ENCODE assay signal across 10 cellular contexts in the genomic region with DNA sequence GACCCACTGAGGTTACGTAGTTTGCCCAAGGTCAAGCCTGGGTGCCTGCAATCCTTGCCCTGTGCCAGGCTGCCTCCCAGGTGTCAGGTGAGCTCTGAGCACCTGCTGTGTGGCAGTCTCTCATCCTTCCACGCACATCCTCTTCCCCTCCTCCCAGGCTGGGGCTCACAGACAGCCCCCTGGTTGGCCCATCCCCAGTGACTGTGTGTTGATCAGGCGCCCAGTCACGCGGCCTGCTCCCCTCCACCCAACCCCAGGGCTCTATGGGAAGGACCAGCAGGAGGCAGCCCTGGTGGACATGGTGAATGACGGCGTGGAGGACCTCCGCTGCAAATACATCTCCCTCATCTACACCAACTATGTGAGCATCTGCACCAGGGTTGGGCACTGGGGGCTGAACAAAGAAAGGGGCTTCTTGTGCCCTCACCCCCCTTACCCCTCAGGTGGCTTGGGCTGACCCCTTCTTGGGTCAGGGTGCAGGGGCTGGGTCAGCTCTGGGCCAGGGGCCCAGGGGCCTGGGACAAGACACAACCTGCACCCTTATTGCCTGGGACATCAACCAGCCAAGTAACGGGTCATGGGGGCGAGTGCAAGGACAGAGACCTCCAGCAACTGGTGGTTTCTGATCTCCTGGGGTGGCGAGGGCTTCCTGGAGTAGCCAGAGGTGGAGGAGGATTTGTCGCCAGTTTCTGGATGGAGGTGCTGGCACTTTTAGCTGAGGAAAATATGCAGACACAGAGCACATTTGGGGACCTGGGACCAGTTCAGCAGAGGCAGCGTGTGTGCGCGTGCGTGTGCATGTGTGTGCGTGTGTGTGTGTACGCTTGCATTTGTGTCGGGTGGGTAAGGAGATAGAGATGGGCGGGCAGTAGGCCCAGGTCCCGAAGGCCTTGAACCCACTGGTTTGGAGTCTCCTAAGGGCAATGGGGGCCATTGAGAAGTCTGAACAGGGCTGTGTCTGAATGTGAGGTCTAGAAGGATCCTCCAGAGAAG. TPM values are rescaled to one million over a fixed set of nuclear protein-coding genes. Genes with fewer than 3 reads are reported as not detected.
A peak's percentile ranks its signal among the peaks of the same experiment; 100 is the strongest.
DNase-seq lines count a peak whose midpoint lies in the region; TF ChIP-seq lines count a peak whose summit lies in the region.
"Had no signal": no experiment of that assay in that cellular context is flagged by ENCODE, and none has a peak within 500 bp of the region (broad histone marks: within the 10 kb centered on the region; RNA-seq: fewer than 3 reads in every experiment).

No MANE protein-coding gene starts in this region.

- H3K9me3 Mint-ChIP-seq in CD14-positive monocyte (peaks cover 0 to 13% (median 3%) of the 10 kb centered on the region in 7 donors), neural crest cell (no peaks in the 10 kb centered on the region)

- H3K4me1 Mint-ChIP-seq in CD14-positive monocyte = peaks cover 65% of the 10 kb centered on the region
- H3K4me1 Mint-ChIP-seq in neural crest cell = peaks cover 47% of the 10 kb centered on the region

- H3K4me3 ChIP-seq in MG63 = peak overlapping the region; percentile 96
- H3K4me3 ChIP-seq in dorsolateral prefrontal cortex = peak overlapping the region in 33 of 59 donors; percentile 57 to 89 (median 81)

- H3K36me3 ChIP-seq in MG63 = peaks cover 46% of the 10 kb centered on the region

- peaks cover 4 to 6% (median 5%) of the 10 kb centered on the region in 3 donors for H3K27me3 Mint-ChIP-seq in CD14-positive monocyte (ENCODE audit: low read depth in 3 of 3)
- H3K27me3 Mint-ChIP-seq in neural crest cell (ENCODE audit: low read depth) = peaks cover 28% of the 10 kb centered on the region

- no peak for DNase-seq in CD14-positive monocyte (ENCODE audit: low spot score)
- DNase-seq in MG63 = no peak
- no peak for DNase-seq in dorsolateral prefrontal cortex
- no peak for DNase-seq in neural crest cell (ENCODE audit: low read depth, low spot score)
- DNase-seq in NCI-H2029 treated with DMSO at 0.1 percent for 48 hours (lab: John Stamatoyannopoulos, UW) = no peak
- DNase-seq in Ammon's horn (ENCODE audit: low spot score) = no peak
- no peak for DNase-seq in globus pallidus (ENCODE audit: low spot score)
- DNase-seq in EL = no peak

- TF ChIP-seq CTCF in CD14-positive monocyte (IDR thresholded peaks at IDR 0.05) (no peak), dorsolateral prefrontal cortex (IDR thresholded peaks at IDR 0.05 in 54 of 56, conservative IDR thresholded peaks at IDR 0.05 in 2 of 56; ENCODE audit: low read depth in 1 of 56, partially characterized antibody in 56 of 56) (no peak), neural crest cell (conservative IDR thresholded peaks at IDR 0.05) (no peak)

- H3K27me3 ChIP-seq in MG63 (no peaks in the 10 kb centered on the region), dorsolateral prefrontal cortex (no peaks in the 10 kb centered on the region)

- H3K27ac ChIP-seq in dorsolateral prefrontal cortex = peak overlapping the region in 50 of 59 donors; percentile 64 to 99 (median 96)

- H3K27ac Mint-ChIP-seq in CD14-positive monocyte = peak overlapping the region in 6 of 7 donors; percentile 68 to 96 (median 90)
- peak overlapping the region; percentile 47 for H3K27ac Mint-ChIP-seq in neural crest cell (ENCODE audit: unreplicated experiment)

- intact Hi-C loops in CD14-positive monocyte (cut with micrococcal nuclease) = no loop called here
- intact Hi-C loops in dorsolateral prefrontal cortex (cut with DNase I) = loop anchor here (1.0 to 10.0 kb wide), 4 partner anchors 20 to 1120 kb away; a partner anchor contains a TSS

- H3K36me3 Mint-ChIP-seq in CD14-positive monocyte (peaks cover 38 to 45% of the 10 kb centered on the region in 2 donors), neural crest cell (ENCODE audit: low read depth) (peaks cover 6% of the 10 kb centered on the region)

- H3K9me3 ChIP-seq in MG63 = no peaks in the 10 kb centered on the region
- H3K9me3 ChIP-seq: neutrophil had no signal

- H3K4me3 Mint-ChIP-seq in CD14-positive monocyte = peak overlapping the region; percentile 81 to 90
- peak overlapping the region; percentile 89 for H3K4me3 Mint-ChIP-seq in neural crest cell

RNA-seq across cellular contexts. Expression of a gene that starts 1.6 kb away (rescaled TPM):
- 1,000 to 10,000 TPM; 1,250 to 1,483 TPM for polyA plus RNA-seq in CD14-positive monocyte
- 280 and 743 TPM in 2 replicates for total RNA-seq in MG63 (2014; rRNA removed; shearing (Covaris generic); ENCODE audit: low replicate concordance)
- total RNA-seq in dorsolateral prefrontal cortex (100 to 1,000 TPM; 145 to 281 (median 207) TPM), neural crest cell (776 and 780 TPM in 2 replicates)

RNA-seq across cellular contexts. Expression of a gene that starts 21.6 kb away (rescaled TPM):
- 10 to 100 TPM; 71.6 to 72.1 TPM for polyA plus RNA-seq in CD14-positive monocyte
- total RNA-seq in MG63 (2014; rRNA removed; shearing (Covaris generic); ENCODE audit: low replicate concordance) = 274 and 469 TPM in 2 replicates
- total RNA-seq in dorsolateral prefrontal cortex (100 to 1,000 TPM; 176 to 398 (median 251) TPM), neural crest cell (182 and 191 TPM in 2 replicates)

RNA-seq across cellular contexts. Expression of a gene that starts 44.6 kb away (rescaled TPM):
- 1 to 10 TPM; 1.3 to 1.4 TPM for polyA plus RNA-seq in CD14-positive monocyte
- total RNA-seq in MG63 (2014; rRNA removed; shearing (Covaris generic); ENCODE audit: low replicate concordance) = 15.0 TPM in 1 of 2 replicates, not detected in the other
- 10 to 100 TPM in 3 of 120 experiments, 1 to 10 TPM in 117; 2.2 to 12.6 (median 6.1) TPM for total RNA-seq in dorsolateral prefrontal cortex
- total RNA-seq in neural crest cell = 11.0 and 13.9 TPM in 2 replicates

RNA-seq across cellular contexts. Expression of a gene that starts 54.4 kb away (rescaled TPM):
- not detected for polyA plus RNA-seq in CD14-positive monocyte
- total RNA-seq in MG63 (2014; rRNA removed; shearing (Covaris generic); ENCODE audit: low replicate concordance) = not detected in 2 replicates
- total RNA-seq in dorsolateral prefrontal cortex (under 1 TPM in 1 of 120 experiments, not detected in 119; 0.60 TPM), neural crest cell (not detected in 2 replicates)
- total RNA-seq: T-helper 1 cell treated with Interleukin-12 subunit alpha and Interleukin-12 subunit beta and Interleukin-4 antibody, amounts not matched to agents 30 ng/mL and 1 ng/mL, for 36 hours had no signal

Comparison
In these comparisons a context has a peak if more than half of its experiments do, and no peak if none do; other contexts are left out.
1. intact Hi-C loops: an anchor here in dorsolateral prefrontal cortex (1.0 to 10.0 kb wide); none called in CD14-positive monocyte.